Comparison of ENCODE assay signal across 8 cellular contexts in the genomic region with DNA sequence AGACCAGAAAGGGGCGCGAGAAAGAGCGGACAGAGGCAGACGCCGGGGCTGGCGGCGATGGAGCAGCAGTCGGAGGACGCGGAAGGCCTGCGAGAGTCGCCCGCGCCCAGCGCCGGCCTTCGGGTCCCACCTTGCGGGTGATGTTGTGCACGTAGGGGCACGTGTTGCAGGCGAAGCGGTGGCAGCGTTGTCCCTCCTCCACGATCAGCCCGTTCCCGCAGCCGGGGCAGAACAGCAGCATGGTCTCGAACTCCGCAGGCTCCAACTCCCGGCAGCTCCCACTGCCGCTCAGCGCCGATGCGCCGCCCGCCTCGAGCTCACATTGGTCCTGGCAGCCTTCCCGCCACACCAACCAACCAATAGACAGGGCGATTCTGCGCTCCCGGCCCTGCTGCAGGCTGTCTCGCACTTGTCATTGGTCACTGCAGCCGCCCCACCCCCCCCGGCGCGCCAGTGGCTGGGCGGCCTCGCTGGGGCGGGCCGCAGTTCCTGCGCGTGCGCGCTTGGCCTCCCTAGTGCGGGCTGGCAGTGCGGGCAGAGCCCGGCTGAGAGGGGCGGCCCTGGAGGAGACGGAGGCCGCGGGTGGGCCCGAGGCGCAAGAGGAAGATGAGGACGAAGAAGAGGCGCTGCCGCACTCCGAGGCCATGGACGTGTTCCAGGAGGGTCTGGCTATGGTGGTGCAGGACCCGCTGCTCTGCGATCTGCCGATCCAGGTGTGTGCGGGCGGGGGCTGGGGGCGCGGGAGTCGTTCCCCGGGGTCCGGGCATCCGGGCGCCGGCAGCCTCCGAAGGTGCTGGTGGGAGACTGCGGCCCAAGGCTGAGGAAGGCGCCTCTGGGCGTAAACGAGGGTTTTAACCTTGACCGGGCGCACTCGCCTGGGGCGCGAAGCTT. TPM values are rescaled to one million over a fixed set of nuclear protein-coding genes. Genes with fewer than 3 reads are reported as not detected.
DNase-seq lines count a peak whose midpoint lies in the region; ATAC-seq and TF ChIP-seq lines count a peak whose summit lies in the region.

A gene (minus strand): TSS at position 263 of the 891 bp plus-strand sequence. CDS start 22 bp downstream, at position 241.
A gene (plus strand): TSS at position 483 of the 891 bp plus-strand sequence. CDS start 189 bp downstream, at position 672.

- H3K9me3 Mint-ChIP-seq in activated B cell treated with CpG ODN at 0.5 μM for 24 hours, result no peaks in the 10 kb centered on the region

- POLR2A ChIA-PET in activated B cell treated with CpG ODN at 0.5 μM for 24 hours (lab: Charles Lee), result interaction anchor here (0.6 to 2.5 kb wide), 14 partner anchors 9 to 582 kb away, joined by 3 to 50 read pairs (median 6); a partner anchor contains a TSS

- intact Hi-C loops in activated B cell treated with CpG ODN at 0.5 μM for 24 hours (cut with micrococcal nuclease), result loop anchor here (1.0 kb wide), 3 partner anchors 12 to 24 kb away; no protein-coding TSS in a partner anchor

- H3K4me1 Mint-ChIP-seq in activated B cell treated with CpG ODN at 0.5 μM for 24 hours, result peaks cover 27% of the 10 kb centered on the region

- no peak for TF ChIP-seq CTCF in AG09309 (IDR thresholded peaks at IDR 0.05; ENCODE audit: control insufficient read depth, insufficient read depth, low read depth, low read length, missing control alignments)
- no peak for TF ChIP-seq CTCF in activated B cell treated with CpG ODN at 0.5 μM for 24 hours (IDR thresholded peaks at IDR 0.05)

- peak; percentile 93 for ATAC-seq in GM19023 (IDR thresholded peaks at IDR 0.05; ENCODE audit: unreplicated experiment)
- peak; percentile 91 for ATAC-seq in HG03196 (IDR thresholded peaks at IDR 0.05; ENCODE audit: unreplicated experiment)
- peak; percentile 96 for ATAC-seq in activated B cell treated with CpG ODN at 0.5 μM for 24 hours (ENCODE audit: low read depth)

- peaks cover 57% of the 10 kb centered on the region for H3K36me3 Mint-ChIP-seq in activated B cell treated with CpG ODN at 0.5 μM for 24 hours (ENCODE audit: low read depth)

- H3K27ac Mint-ChIP-seq in activated B cell treated with CpG ODN at 0.5 μM for 24 hours, result peak within 1 kb of the TSS; percentile 88

- H3K27me3 Mint-ChIP-seq in activated B cell treated with CpG ODN at 0.5 μM for 24 hours, result no peaks in the 10 kb centered on the region

- peak within 1 kb of the TSS; percentile 77 for H3K4me3 ChIP-seq in AG09309 (ENCODE audit: control insufficient read depth, low read depth, low read length)

- CTCF ChIA-PET in activated B cell treated with CpG ODN at 0.5 μM for 24 hours (lab: Charles Lee), result interaction anchor here (0.6 to 1.9 kb wide), 5 partner anchors 12 to 181 kb away, joined by 3 to 11 read pairs (median 7); a partner anchor contains a TSS

- H3K27ac ChIP-seq in caudate nucleus (ENCODE audit: low read depth, low read length), result peak within 1 kb of the TSS; percentile 36

- DNase-seq in AG09309 (ENCODE audit: low read depth), result peak; percentile 91
- DNase-seq in NCI-H345 (lab: John Stamatoyannopoulos, UW), result peak; percentile 98
- DNase-seq in activated B cell treated with CpG ODN at 0.5 μM for 24 hours, result peak; percentile 88
- DNase-seq in caudate nucleus (lab: John Stamatoyannopoulos, UW), result peak; percentile 67 to 99 (median 97)
- peak; percentile 100 for DNase-seq in islet precursor cell
- DNase-seq in stimulated activated CD4-positive, alpha-beta T cell treated with anti-CD3 and anti-CD28 coated beads, Interleukin-12 subunit alpha, Interleukin-12 subunit beta, amount 100 ng/mL, for 4 hours, result peak; percentile 98

- H3K4me3 Mint-ChIP-seq in activated B cell treated with CpG ODN at 0.5 μM for 24 hours, result peak within 1 kb of the TSS; percentile 95

RNA-seq across cellular contexts. Expression of the first gene that starts in this region (rescaled TPM):
- 26.5 and 30.6 TPM in 2 replicates for total RNA-seq in activated B cell treated with CpG ODN at 0.5 μM for 24 hours

RNA-seq across cellular contexts. Expression of the second gene that starts in this region (rescaled TPM):
- 34.9 and 36.6 TPM in 2 replicates for total RNA-seq in activated B cell treated with CpG ODN at 0.5 μM for 24 hours

Comparison
In these comparisons a context has a peak if more than half of its experiments do, and no peak if none do; other contexts are left out.
1. Peak in every context shown above with its lines: DNase-seq, ATAC-seq, H3K4me3 ChIP-seq and H3K27ac ChIP-seq.